1 cellular context compared by ENCODE assay signal in the genomic region with DNA sequence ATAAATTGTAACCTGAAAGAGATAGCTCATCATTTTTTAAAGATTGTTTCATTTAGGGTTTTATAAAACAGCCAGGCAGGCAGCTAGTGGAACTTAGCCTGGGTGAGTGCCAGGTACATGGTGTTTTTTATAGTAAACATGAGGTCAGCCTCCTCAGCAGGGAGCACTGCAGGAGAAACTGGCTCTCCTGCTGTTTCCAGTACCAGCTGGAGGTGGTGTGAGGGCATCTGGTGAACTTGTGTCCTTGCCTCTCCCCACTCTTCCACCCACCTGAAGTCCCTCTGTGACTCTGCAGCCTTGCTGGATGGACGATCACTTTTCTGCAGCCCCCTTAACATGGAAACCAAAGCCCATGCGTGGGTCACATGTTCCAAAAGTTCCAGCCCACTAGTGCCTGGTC.
TF ChIP-seq lines count a peak whose summit lies in the region.

No MANE protein-coding gene starts in this region.

TF ChIP-seq in endothelial cell of umbilical vein, 7 proteins besides CTCF, POLR2A, EP300 and RAD21:
- no peak for TF ChIP-seq GATA2 (IDR thresholded peaks at IDR 0.05; ENCODE audit: insufficient read depth, insufficient read length, low read depth, low read length)
- TF ChIP-seq, protein P1, sequence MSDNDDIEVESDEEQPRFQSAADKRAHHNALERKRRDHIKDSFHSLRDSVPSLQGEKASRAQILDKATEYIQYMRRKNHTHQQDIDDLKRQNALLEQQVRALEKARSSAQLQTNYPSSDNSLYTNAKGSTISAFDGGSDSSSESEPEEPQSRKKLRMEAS (IDR thresholded peaks at IDR 0.05; ENCODE audit: insufficient read depth, insufficient read length): no peak
- TF ChIP-seq POLR2AphosphoS5 (IDR thresholded peaks at IDR 0.05; ENCODE audit: insufficient read depth, low read depth, low read length): no peak
- no peak for TF ChIP-seq EZH2 (IDR thresholded peaks at IDR 0.05; ENCODE audit: borderline replicate concordance, low read depth, low read length, severe bottlenecking)
- no peak for TF ChIP-seq JUN (IDR thresholded peaks at IDR 0.05; ENCODE audit: borderline replicate concordance, insufficient read depth, insufficient read length, low read depth)
- TF ChIP-seq FOS (IDR thresholded peaks at IDR 0.05; ENCODE audit: borderline replicate concordance, insufficient read depth, low read length): no peak
- TF ChIP-seq MYC (IDR thresholded peaks at IDR 0.05; ENCODE audit: low read depth, low read length): no peak
